ENCODE assay signal across 8 cellular contexts in genomic region chr15:41660235-41661077, GRCh38. TPM values are rescaled to one million over a fixed set of nuclear protein-coding genes. Genes with fewer than 3 reads are reported as not detected.
DNase-seq lines count a peak whose midpoint lies in the region; ATAC-seq and TF ChIP-seq lines count a peak whose summit lies in the region.

Gene MGA (plus strand): TSS chr15:41660405.

- peak within 1 kb of the TSS; percentile 89 for H3K4me3 Mint-ChIP-seq in activated CD4-positive, alpha-beta memory T cell treated with anti-CD3 and anti-CD28 coated beads, Interleukin-2, amount 10 ng/mL, durations not matched to agents 7 days and 5 days

- CTCF ChIA-PET in activated CD4-positive, alpha-beta memory T cell treated with anti-CD3 and anti-CD28 coated beads, Interleukin-2, amount 10 ng/mL, durations not matched to agents 7 days and 5 days (lab: Charles Lee) = interaction anchor here (0.6 to 1.4 kb wide), 4 partner anchors 32 to 116 kb away, joined by 3 to 4 read pairs (median 3); no protein-coding TSS in a partner anchor

- peaks cover 23% of the 10 kb centered on the region for H3K27me3 Mint-ChIP-seq in activated CD4-positive, alpha-beta memory T cell treated with anti-CD3 and anti-CD28 coated beads, Interleukin-2, amount 10 ng/mL, durations not matched to agents 7 days and 5 days

- peaks cover 12% of the 10 kb centered on the region for H3K36me3 Mint-ChIP-seq in activated CD4-positive, alpha-beta memory T cell treated with anti-CD3 and anti-CD28 coated beads, Interleukin-2, amount 10 ng/mL, durations not matched to agents 7 days and 5 days (ENCODE audit: low read depth)

- ATAC-seq in HG03378 (IDR thresholded peaks at IDR 0.05; ENCODE audit: unreplicated experiment) (peak; percentile 62), lower lobe of right lung (peak; percentile 95 to 97)

- TF ChIP-seq CTCF in BE2C (IDR thresholded peaks at IDR 0.05; ENCODE audit: low read depth, low read length) = peak; percentile 29
- peak; percentile 24 for TF ChIP-seq CTCF in lower lobe of right lung (IDR thresholded peaks at IDR 0.05)

- intact Hi-C loops in lower lobe of right lung (cut with DNase I) = no loop called here

- TF ChIP-seq POLR2A in GM19099 (IDR thresholded peaks at IDR 0.05; ENCODE audit: extremely low read depth, insufficient read length, low read depth) = peak; percentile 68

- H3K4me1 ChIP-seq in BE2C = no peaks in the 10 kb centered on the region; the same call in 1 of the 2 replicates
- H3K4me1 ChIP-seq in ectodermal cell (ENCODE audit: control insufficient read depth, insufficient read depth, low read length) = no peaks in the 10 kb centered on the region
- H3K4me1 ChIP-seq in lower lobe of right lung = peaks cover 35% of the 10 kb centered on the region

- peak within 1 kb of the TSS; percentile 89 for H3K27ac Mint-ChIP-seq in activated CD4-positive, alpha-beta memory T cell treated with anti-CD3 and anti-CD28 coated beads, Interleukin-2, amount 10 ng/mL, durations not matched to agents 7 days and 5 days

- POLR2A ChIA-PET in activated CD4-positive, alpha-beta memory T cell treated with anti-CD3 and anti-CD28 coated beads, Interleukin-2, amount 10 ng/mL, durations not matched to agents 7 days and 5 days (lab: Charles Lee) = interaction anchor here (1.0 to 3.2 kb wide), 11 partner anchors 8 to 328 kb away, joined by 3 to 22 read pairs (median 5); partner anchors contain the start of genes MAPKBP1, NUSAP1 and OIP5

- DNase-seq in BE2C = peak; percentile 93
- peak; percentile 70 to 90 for DNase-seq in NCI-H524 (lab: John Stamatoyannopoulos, UW)
- peak; percentile 93 for DNase-seq in activated CD4-positive, alpha-beta memory T cell treated with anti-CD3 and anti-CD28 coated beads, Interleukin-2, amount 10 ng/mL, durations not matched to agents 7 days and 5 days
- DNase-seq in lower lobe of right lung = peak; percentile 95
- peak; percentile 77 to 87 (median 78) for DNase-seq in stimulated activated CD4-positive, alpha-beta T cell treated with anti-CD3 and anti-CD28 coated beads, TNF-alpha, amount 100 ng/mL, for 24 hours (ENCODE audit: low read depth in 3 of 3)

- peaks cover 34% of the 10 kb centered on the region for H3K4me1 Mint-ChIP-seq in activated CD4-positive, alpha-beta memory T cell treated with anti-CD3 and anti-CD28 coated beads, Interleukin-2, amount 10 ng/mL, durations not matched to agents 7 days and 5 days

- WGBS in ectodermal cell, 2 experiments = 1% methylated on average over 93 of the region's 93 CpGs

- H3K4me3 ChIP-seq in BE2C (ENCODE audit: low read depth, low read length) (peak within 1 kb of the TSS; percentile 58), ectodermal cell (ENCODE audit: insufficient read depth, low read depth, low read length) (peak within 1 kb of the TSS; percentile 56), lower lobe of right lung (peak within 1 kb of the TSS; percentile 65)

- H3K36me3 ChIP-seq in BE2C (no peaks in the 10 kb centered on the region), ectodermal cell (ENCODE audit: control insufficient read depth, insufficient read depth, low read length) (no peaks in the 10 kb centered on the region), lower lobe of right lung (no peaks in the 10 kb centered on the region)

- H3K27me3 ChIP-seq in BE2C (no peaks in the 10 kb centered on the region), ectodermal cell (ENCODE audit: control insufficient read depth, insufficient read depth, low read length, poor library complexity, severe bottlenecking) (peaks cover 35% of the 10 kb centered on the region), lower lobe of right lung (ENCODE audit: low read depth) (no peaks in the 10 kb centered on the region)

- H3K27ac ChIP-seq in ectodermal cell (ENCODE audit: insufficient read depth, low read depth, low read length, poor library complexity, severe bottlenecking) (peak within 1 kb of the TSS; percentile 76), lower lobe of right lung (peak within 1 kb of the TSS; percentile 88)

- peaks cover 2% of the 10 kb centered on the region for H3K9me3 Mint-ChIP-seq in activated CD4-positive, alpha-beta memory T cell treated with anti-CD3 and anti-CD28 coated beads, Interleukin-2, amount 10 ng/mL, durations not matched to agents 7 days and 5 days

- peaks cover 5% of the 10 kb centered on the region; the same call in 1 of the 2 replicates for H3K9me3 ChIP-seq in BE2C
- H3K9me3 ChIP-seq in ectodermal cell (ENCODE audit: control insufficient read depth, low read length) = no peaks in the 10 kb centered on the region
- no peaks in the 10 kb centered on the region for H3K9me3 ChIP-seq in lower lobe of right lung

RNA-seq across cellular contexts. Expression of gene MGA, which starts in this region (rescaled TPM):
- polyA plus RNA-seq in BE2C (2012; ENCODE audit: insufficient read depth, insufficient read length, low read depth) = 10.3 TPM
- total RNA-seq in activated CD4-positive, alpha-beta memory T cell treated with anti-CD3 and anti-CD28 coated beads, Interleukin-2, amount 10 ng/mL, durations not matched to agents 7 days and 5 days = 10 to 100 TPM; 28.2 to 30.3 TPM
- 20.0 TPM for polyA plus RNA-seq in ectodermal cell (2013, experiment 1 of 4)
- polyA plus RNA-seq in ectodermal cell (2013, experiment 2 of 4) = 27.4 TPM
- 21.4 TPM for polyA plus RNA-seq in ectodermal cell (2013, experiment 3 of 4)
- 24.0 TPM for polyA plus RNA-seq in ectodermal cell (2013, experiment 4 of 4)
- total RNA-seq in lower lobe of right lung = 38.7 TPM

Comparison
In these comparisons a context has a peak if more than half of its experiments do, and no peak if none do; other contexts are left out.
1. Peak in every context shown above with its lines: DNase-seq, ATAC-seq, H3K4me3 ChIP-seq and H3K27ac ChIP-seq.